Comparison of ENCODE assay signal across 1 cellular context in the genomic region with DNA sequence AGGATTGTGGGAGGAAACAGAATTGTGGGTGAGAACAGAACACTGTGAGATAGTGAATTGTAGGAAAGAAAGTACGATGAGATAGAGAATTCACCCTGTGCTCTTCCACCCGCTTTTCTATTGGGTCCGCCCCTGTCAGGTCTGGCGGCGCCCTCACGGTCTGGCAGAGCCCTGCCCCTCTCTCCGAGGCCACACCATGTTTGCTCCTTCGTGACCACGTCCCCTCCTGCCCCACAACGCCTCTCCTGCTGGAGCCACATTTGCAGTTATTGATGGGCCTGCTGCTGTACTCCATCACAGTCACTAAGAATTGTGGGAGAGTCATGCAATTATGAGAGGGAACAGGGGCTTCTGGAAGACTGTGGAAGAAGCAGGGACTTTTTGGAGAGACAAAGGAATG.
TF ChIP-seq lines count a peak whose summit lies in the region.

No MANE protein-coding gene starts in this region.

TF ChIP-seq in HepG2, 621 proteins besides CTCF, POLR2A, EP300 and RAD21 (continued from another document):
- TF ChIP-seq ZBED4 (CRISPR knock-in tag; IDR thresholded peaks at IDR 0.05; ENCODE audit: borderline replicate concordance) (no peak), ELF4 (CRISPR knock-in tag; IDR thresholded peaks at IDR 0.05; ENCODE audit: borderline replicate concordance) (no peak), SP5 (CRISPR knock-in tag; IDR thresholded peaks at IDR 0.05; ENCODE audit: borderline replicate concordance, low read depth) (no peak), ZNF431 (CRISPR knock-in tag; IDR thresholded peaks at IDR 0.05; ENCODE audit: borderline replicate concordance, low read depth) (no peak), SNAI1 (CRISPR knock-in tag; IDR thresholded peaks at IDR 0.05; ENCODE audit: borderline replicate concordance) (no peak), NFYB (CRISPR knock-in tag; IDR thresholded peaks at IDR 0.05) (no peak), KLF12 (CRISPR knock-in tag; IDR thresholded peaks at IDR 0.05; ENCODE audit: borderline replicate concordance) (no peak), POLR2G (IDR thresholded peaks at IDR 0.05; ENCODE audit: low read depth, low read length) (no peak), KLF15 (CRISPR knock-in tag; IDR thresholded peaks at IDR 0.05; ENCODE audit: borderline replicate concordance) (no peak), ATM (IDR thresholded peaks at IDR 0.05; ENCODE audit: borderline replicate concordance) (no peak), SALL1 (CRISPR knock-in tag; IDR thresholded peaks at IDR 0.05) (no peak), KDM6A (CRISPR knock-in tag; IDR thresholded peaks at IDR 0.05; ENCODE audit: low read depth) (no peak), HMG20A (CRISPR knock-in tag; IDR thresholded peaks at IDR 0.05; ENCODE audit: borderline replicate concordance) (no peak), RNF2 (conservative IDR thresholded peaks at IDR 0.05; ENCODE audit: low read depth) (no peak), ETV6 (CRISPR knock-in tag; conservative IDR thresholded peaks at IDR 0.05) (no peak)
- TF ChIP-seq, protein P1, sequence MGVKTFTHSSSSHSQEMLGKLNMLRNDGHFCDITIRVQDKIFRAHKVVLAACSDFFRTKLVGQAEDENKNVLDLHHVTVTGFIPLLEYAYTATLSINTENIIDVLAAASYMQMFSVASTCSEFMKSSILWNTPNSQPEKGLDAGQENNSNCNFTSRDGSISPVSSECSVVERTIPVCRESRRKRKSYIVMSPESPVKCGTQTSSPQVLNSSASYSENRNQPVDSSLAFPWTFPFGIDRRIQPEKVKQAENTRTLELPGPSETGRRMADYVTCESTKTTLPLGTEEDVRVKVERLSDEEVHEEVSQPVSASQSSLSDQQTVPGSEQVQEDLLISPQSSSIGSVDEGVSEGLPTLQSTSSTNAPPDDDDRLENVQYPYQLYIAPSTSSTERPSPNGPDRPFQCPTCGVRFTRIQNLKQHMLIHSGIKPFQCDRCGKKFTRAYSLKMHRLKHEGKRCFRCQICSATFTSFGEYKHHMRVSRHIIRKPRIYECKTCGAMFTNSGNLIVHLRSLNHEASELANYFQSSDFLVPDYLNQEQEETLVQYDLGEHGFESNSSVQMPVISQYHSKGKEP (CRISPR knock-in tag; IDR thresholded peaks at IDR 0.05), result no peak
- TF ChIP-seq, protein P2, sequence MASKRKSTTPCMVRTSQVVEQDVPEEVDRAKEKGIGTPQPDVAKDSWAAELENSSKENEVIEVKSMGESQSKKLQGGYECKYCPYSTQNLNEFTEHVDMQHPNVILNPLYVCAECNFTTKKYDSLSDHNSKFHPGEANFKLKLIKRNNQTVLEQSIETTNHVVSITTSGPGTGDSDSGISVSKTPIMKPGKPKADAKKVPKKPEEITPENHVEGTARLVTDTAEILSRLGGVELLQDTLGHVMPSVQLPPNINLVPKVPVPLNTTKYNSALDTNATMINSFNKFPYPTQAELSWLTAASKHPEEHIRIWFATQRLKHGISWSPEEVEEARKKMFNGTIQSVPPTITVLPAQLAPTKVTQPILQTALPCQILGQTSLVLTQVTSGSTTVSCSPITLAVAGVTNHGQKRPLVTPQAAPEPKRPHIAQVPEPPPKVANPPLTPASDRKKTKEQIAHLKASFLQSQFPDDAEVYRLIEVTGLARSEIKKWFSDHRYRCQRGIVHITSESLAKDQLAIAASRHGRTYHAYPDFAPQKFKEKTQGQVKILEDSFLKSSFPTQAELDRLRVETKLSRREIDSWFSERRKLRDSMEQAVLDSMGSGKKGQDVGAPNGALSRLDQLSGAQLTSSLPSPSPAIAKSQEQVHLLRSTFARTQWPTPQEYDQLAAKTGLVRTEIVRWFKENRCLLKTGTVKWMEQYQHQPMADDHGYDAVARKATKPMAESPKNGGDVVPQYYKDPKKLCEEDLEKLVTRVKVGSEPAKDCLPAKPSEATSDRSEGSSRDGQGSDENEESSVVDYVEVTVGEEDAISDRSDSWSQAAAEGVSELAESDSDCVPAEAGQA (IDR thresholded peaks at IDR 0.05; ENCODE audit: low read depth), result no peak
- TF ChIP-seq, protein P2 (CRISPR knock-in tag; IDR thresholded peaks at IDR 0.05; ENCODE audit: borderline replicate concordance), result no peak
